ENCODE assay signal across 8 cellular contexts in the genomic region with DNA sequence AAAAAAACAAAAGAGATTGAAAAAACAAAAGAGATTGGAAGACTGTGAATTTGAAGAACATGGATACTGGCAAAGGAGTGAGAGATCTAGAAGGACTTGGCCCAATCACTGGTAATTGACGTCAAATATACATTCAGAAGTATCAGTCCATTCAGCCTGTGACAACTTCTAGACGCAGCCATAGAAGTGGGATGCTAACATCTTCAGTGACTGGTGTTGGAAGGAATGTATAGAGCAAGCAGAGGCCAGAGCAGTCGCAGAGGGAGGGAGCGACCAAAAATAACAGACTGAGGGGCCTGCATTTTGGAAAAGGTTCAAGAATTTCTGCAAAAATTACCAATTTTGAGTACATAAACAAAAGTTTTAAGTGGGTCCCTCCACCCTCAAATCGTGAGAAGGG.
"Had no signal": no experiment of that assay in that cellular context is flagged by ENCODE, and none has a peak within 500 bp of the region (broad histone marks: within the 10 kb centered on the region; RNA-seq: fewer than 3 reads in every experiment).

No MANE protein-coding gene starts in this region.

- ATAC-seq: HCT116, K562 had no signal

- H3K27ac ChIP-seq: GM23248 had no signal

- H3K4me3 ChIP-seq: GM23248, HAP-1, K562 had no signal

- H3K4me1 ChIP-seq: HAP-1 had no signal

- H3K36me3 ChIP-seq: HAP-1 had no signal

- DNase-seq: GM23248, GOT3, H7, HFFc6, IMR-90 had no signal
